8 cellular contexts compared by ENCODE assay signal in the genomic region with DNA sequence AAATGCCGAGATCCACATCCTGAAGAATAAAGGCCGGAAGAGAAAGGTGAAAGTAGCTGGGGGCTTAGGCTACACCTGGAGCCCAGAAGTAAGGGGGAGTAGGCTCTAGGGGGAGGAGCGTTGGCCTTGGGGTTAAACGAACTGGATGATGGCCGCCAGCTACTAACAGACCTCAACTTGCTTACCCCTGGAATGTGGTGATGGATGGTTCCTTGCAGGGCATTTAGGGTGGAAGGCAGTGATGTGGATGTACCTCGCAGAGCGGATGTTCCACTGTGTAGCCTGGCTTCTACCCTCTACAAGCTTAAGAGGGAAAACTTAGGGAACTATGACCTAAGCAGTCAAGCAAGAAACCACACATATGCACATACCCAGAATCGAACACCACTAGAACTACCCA. TPM values are rescaled to one million over a fixed set of nuclear protein-coding genes. Genes with fewer than 3 reads are reported as not detected.
DNase-seq lines count a peak whose midpoint lies in the region; ATAC-seq and TF ChIP-seq lines count a peak whose summit lies in the region.

No MANE protein-coding gene starts in this region.

- H3K27me3 ChIP-seq in liver (ENCODE audit: control insufficient read depth in 4 of 4, insufficient read depth in 4 of 4, low read length in 3 of 4) (no peaks in the 10 kb centered on the region), thymus (ENCODE audit: control insufficient read depth, insufficient read depth) (no peaks in the 10 kb centered on the region)

- peak overlapping the region; percentile 91 for H3K4me3 Mint-ChIP-seq in activated T-cell treated with anti-CD3 and anti-CD28 coated beads, Interleukin-2, amount 50 U/mL, for 24 hours
- H3K4me3 Mint-ChIP-seq in activated CD4-positive, alpha-beta memory T cell treated with anti-CD3 and anti-CD28 coated beads, Interleukin-2, amount 10 ng/mL, durations not matched to agents 7 days and 5 days: peak overlapping the region; percentile 87

- peaks cover 29% of the 10 kb centered on the region for H3K4me1 Mint-ChIP-seq in activated T-cell treated with anti-CD3 and anti-CD28 coated beads, Interleukin-2, amount 50 U/mL, for 24 hours (ENCODE audit: low read depth)
- H3K4me1 Mint-ChIP-seq in activated CD4-positive, alpha-beta memory T cell treated with anti-CD3 and anti-CD28 coated beads, Interleukin-2, amount 10 ng/mL, durations not matched to agents 7 days and 5 days: peaks cover 34% of the 10 kb centered on the region

- peak overlapping the region; percentile 91 to 98 for H3K27ac ChIP-seq in liver (ENCODE audit: low read depth in 1 of 2, low read length in 2 of 2)
- H3K27ac ChIP-seq in thymus (ENCODE audit: low read depth): peak overlapping the region; percentile 58

- DNase-seq in activated T-cell treated with anti-CD3 and anti-CD28 coated beads, Interleukin-2, amount 50 U/mL, for 24 hours: no peak
- no peak for DNase-seq in activated T-cell treated with anti-CD3 and anti-CD28 coated beads, Interleukin-2, amount 50 U/mL, for 1 hour
- DNase-seq in activated CD4-positive, alpha-beta memory T cell treated with anti-CD3 and anti-CD28 coated beads, Interleukin-2, amount 10 ng/mL, durations not matched to agents 7 days and 5 days: no peak
- DNase-seq in NK-92 (lab: John Stamatoyannopoulos, UW; ENCODE audit: unreplicated experiment): no peak
- DNase-seq in HUDEP-2 (lab: John Stamatoyannopoulos, UW; ENCODE audit: unreplicated experiment in 76 of 76): no peak

- 82% methylated on average over 8 of the region's 8 CpGs for WGBS in liver
- 87% methylated on average over 8 of the region's 8 CpGs for WGBS in thymus

- H3K27ac Mint-ChIP-seq in activated T-cell treated with anti-CD3 and anti-CD28 coated beads, Interleukin-2, amount 50 U/mL, for 24 hours: peak overlapping the region; percentile 99
- peak overlapping the region; percentile 95 for H3K27ac Mint-ChIP-seq in activated CD4-positive, alpha-beta memory T cell treated with anti-CD3 and anti-CD28 coated beads, Interleukin-2, amount 10 ng/mL, durations not matched to agents 7 days and 5 days

- CTCF ChIA-PET in activated CD4-positive, alpha-beta memory T cell treated with anti-CD3 and anti-CD28 coated beads, Interleukin-2, amount 10 ng/mL, durations not matched to agents 7 days and 5 days (lab: Charles Lee): interaction anchor here (0.8 to 1.8 kb wide), 10 partner anchors 9 to 228 kb away, joined by 3 to 15 read pairs (median 6); a partner anchor contains a TSS

- H3K9me3 ChIP-seq in liver (ENCODE audit: control insufficient read depth in 4 of 4, low read length in 3 of 4): no peaks in the 10 kb centered on the region
- H3K9me3 ChIP-seq in thymus (ENCODE audit: control insufficient read depth): no peaks in the 10 kb centered on the region

- POLR2A ChIA-PET in activated CD4-positive, alpha-beta memory T cell treated with anti-CD3 and anti-CD28 coated beads, Interleukin-2, amount 10 ng/mL, durations not matched to agents 7 days and 5 days (lab: Charles Lee): interaction anchor here (0.8 to 10.8 kb wide), 12 partner anchors 14 to 170 kb away, joined by 3 to 260 read pairs (median 4); a partner anchor contains a TSS

- H3K9me3 Mint-ChIP-seq in activated T-cell treated with anti-CD3 and anti-CD28 coated beads, Interleukin-2, amount 50 U/mL, for 24 hours: no peaks in the 10 kb centered on the region
- no peaks in the 10 kb centered on the region for H3K9me3 Mint-ChIP-seq in activated CD4-positive, alpha-beta memory T cell treated with anti-CD3 and anti-CD28 coated beads, Interleukin-2, amount 10 ng/mL, durations not matched to agents 7 days and 5 days

- H3K27me3 Mint-ChIP-seq in activated T-cell treated with anti-CD3 and anti-CD28 coated beads, Interleukin-2, amount 50 U/mL, for 24 hours: no peaks in the 10 kb centered on the region
- H3K27me3 Mint-ChIP-seq in activated CD4-positive, alpha-beta memory T cell treated with anti-CD3 and anti-CD28 coated beads, Interleukin-2, amount 10 ng/mL, durations not matched to agents 7 days and 5 days: no peaks in the 10 kb centered on the region

- TF ChIP-seq CTCF in liver (IDR thresholded peaks at IDR 0.05; ENCODE audit: low read depth, low read length, missing input control): no peak

- H3K4me3 ChIP-seq in liver (ENCODE audit: low read depth in 1 of 3, low read length in 3 of 3): no peak overlapping the region
- H3K4me3 ChIP-seq in thymus (ENCODE audit: low read length): peak overlapping the region; percentile 4

- no peak for ATAC-seq in HG03097 (IDR thresholded peaks at IDR 0.05; ENCODE audit: low FRiP score, unreplicated experiment)

- H3K9ac ChIP-seq in liver (ENCODE audit: low read depth in 1 of 2, low read length in 2 of 2): no peak overlapping the region

- TF ChIP-seq RAD21 in liver (IDR thresholded peaks at IDR 0.05): no peak

- peaks cover 76% of the 10 kb centered on the region for H3K36me3 Mint-ChIP-seq in activated T-cell treated with anti-CD3 and anti-CD28 coated beads, Interleukin-2, amount 50 U/mL, for 24 hours (ENCODE audit: low read depth)
- peaks cover 63% of the 10 kb centered on the region for H3K36me3 Mint-ChIP-seq in activated CD4-positive, alpha-beta memory T cell treated with anti-CD3 and anti-CD28 coated beads, Interleukin-2, amount 10 ng/mL, durations not matched to agents 7 days and 5 days (ENCODE audit: low read depth)

- peaks cover 7 to 29% (median 18%) of the 10 kb centered on the region in 4 donors for H3K4me1 ChIP-seq in liver (ENCODE audit: control insufficient read depth in 4 of 4, insufficient read depth in 4 of 4, low read length in 3 of 4)
- H3K4me1 ChIP-seq in thymus (ENCODE audit: control insufficient read depth, insufficient read depth, low read length): peaks cover 17% of the 10 kb centered on the region

- peaks cover 4 to 11% (median 5%) of the 10 kb centered on the region in 4 donors for H3K36me3 ChIP-seq in liver (ENCODE audit: control insufficient read depth in 4 of 4, insufficient read depth in 3 of 4, low read depth in 1 of 4, low read length in 3 of 4)
- peaks cover 37% of the 10 kb centered on the region for H3K36me3 ChIP-seq in thymus (ENCODE audit: control insufficient read depth, insufficient read depth)

TF ChIP-seq in liver, 16 proteins besides CTCF, POLR2A, EP300 and RAD21:
- TF ChIP-seq TAF1 (conservative IDR thresholded peaks at IDR 0.05) (no peak), NR2F2 (IDR thresholded peaks at IDR 0.05) (no peak), SP1 (IDR thresholded peaks at IDR 0.05) (no peak)
- TF ChIP-seq, protein P1, sequence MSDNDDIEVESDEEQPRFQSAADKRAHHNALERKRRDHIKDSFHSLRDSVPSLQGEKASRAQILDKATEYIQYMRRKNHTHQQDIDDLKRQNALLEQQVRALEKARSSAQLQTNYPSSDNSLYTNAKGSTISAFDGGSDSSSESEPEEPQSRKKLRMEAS (IDR thresholded peaks at IDR 0.05): no peak

RNA-seq across cellular contexts. Expression of a gene that starts 2.3 kb away (rescaled TPM):
- total RNA-seq in activated CD4-positive, alpha-beta memory T cell treated with anti-CD3 and anti-CD28 coated beads, Interleukin-2, amount 10 ng/mL, durations not matched to agents 7 days and 5 days: 100 to 1,000 TPM; 365 to 376 TPM
- total RNA-seq in liver: 100 to 1,000 TPM in 1 of 2 donors, 10 to 100 TPM in 1; 28.4 to 272 TPM
- polyA plus RNA-seq in liver (10 to 100 TPM; 16.0 to 61.7 TPM), thymus (178 TPM)

RNA-seq across cellular contexts. Expression of a gene that starts 8.0 kb away (rescaled TPM):
- total RNA-seq in activated CD4-positive, alpha-beta memory T cell treated with anti-CD3 and anti-CD28 coated beads, Interleukin-2, amount 10 ng/mL, durations not matched to agents 7 days and 5 days: 1 to 10 TPM in 1 of 2 experiments, under 1 TPM in 1; 0.91 to 1.0 TPM
- total RNA-seq in liver: under 1 TPM; 0.09 to 0.59 TPM
- polyA plus RNA-seq in liver: under 1 TPM; 0.16 to 0.28 TPM
- polyA plus RNA-seq in thymus: 1.0 TPM

RNA-seq across cellular contexts. Expression of a gene that starts 11.9 kb away (rescaled TPM):
- total RNA-seq in activated CD4-positive, alpha-beta memory T cell treated with anti-CD3 and anti-CD28 coated beads, Interleukin-2, amount 10 ng/mL, durations not matched to agents 7 days and 5 days: 10 to 100 TPM; 26.6 to 28.4 TPM
- 10 to 100 TPM; 11.1 to 16.9 TPM for total RNA-seq in liver
- polyA plus RNA-seq in liver: 10 to 100 TPM in 1 of 2 donors, 1 to 10 TPM in 1; 7.3 to 18.7 TPM
- polyA plus RNA-seq in thymus: 36.0 TPM

RNA-seq across cellular contexts. Expression of a gene that starts 13.5 kb away (rescaled TPM):
- total RNA-seq in activated CD4-positive, alpha-beta memory T cell treated with anti-CD3 and anti-CD28 coated beads, Interleukin-2, amount 10 ng/mL, durations not matched to agents 7 days and 5 days: 100 to 1,000 TPM; 187 to 192 TPM
- 10 to 100 TPM; 15.0 to 80.1 TPM for total RNA-seq in liver
- polyA plus RNA-seq in liver (10 to 100 TPM; 39.9 to 58.7 TPM), thymus (82.5 TPM)

RNA-seq across cellular contexts. Expression of a gene that starts 16.2 kb away (rescaled TPM):
- total RNA-seq in activated CD4-positive, alpha-beta memory T cell treated with anti-CD3 and anti-CD28 coated beads, Interleukin-2, amount 10 ng/mL, durations not matched to agents 7 days and 5 days: 100 to 1,000 TPM; 167 TPM
- 10 to 100 TPM; 30.7 to 78.4 TPM for total RNA-seq in liver
- 10 to 100 TPM; 40.1 to 61.4 TPM for polyA plus RNA-seq in liver
- polyA plus RNA-seq in thymus: 165 TPM
